In the genomic region with DNA sequence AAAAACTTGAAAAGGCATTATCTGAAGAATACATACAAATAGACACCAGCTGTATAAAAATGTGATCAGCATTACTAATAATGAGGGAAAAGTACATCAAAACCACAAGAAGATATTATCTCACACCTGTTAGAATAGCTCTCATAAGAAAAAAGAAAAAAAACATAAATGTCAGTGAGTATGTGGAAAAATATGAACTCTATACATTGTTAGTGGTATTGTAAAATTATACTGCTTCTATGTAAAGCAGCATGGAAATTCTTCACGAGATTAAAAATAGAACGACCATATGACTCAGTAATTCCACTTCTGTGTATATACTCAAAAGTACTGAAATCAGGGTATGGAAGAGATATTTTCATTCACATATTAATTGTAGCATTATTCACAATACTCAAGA, we compare ENCODE assay signal across 29 cellular contexts.
"Had no signal": no experiment of that assay in that cellular context is flagged by ENCODE, and none has a peak within 500 bp of the region (broad histone marks: within the 10 kb centered on the region; RNA-seq: fewer than 3 reads in every experiment).

No MANE protein-coding gene starts in this region.

- ATAC-seq: activated CD4-positive, alpha-beta T cell treated with anti-CD3 and anti-CD28 coated beads for 36 hours; activated CD8-positive, alpha-beta memory T cell treated with anti-CD3 and anti-CD28 coated beads, Interleukin-2, amount 10 ng/mL, durations not matched to agents 7 days and 5 days; activated CD8-positive, alpha-beta T cell treated with anti-CD3 and anti-CD28 coated beads, Interleukin-2, amount 10 ng/mL, durations not matched to agents 7 days and 5 days; body of pancreas had no signal

- H3K4me3 ChIP-seq: adrenal gland, body of pancreas, breast epithelium had no signal

- H3K27ac ChIP-seq: adrenal gland, body of pancreas, brain microvascular endothelial cell, breast epithelium, VCaP had no signal

- H3K36me3 ChIP-seq: adrenal gland, brain microvascular endothelial cell, breast epithelium had no signal

- H3K9me3 ChIP-seq: adrenal gland, body of pancreas had no signal

- H3K4me1 ChIP-seq: adrenal gland, body of pancreas, breast epithelium had no signal

- H3K27me3 ChIP-seq: adrenal gland, body of pancreas, brain microvascular endothelial cell, breast epithelium had no signal

- DNase-seq: activated B cell treated with CpG ODN at 0.5 μM for 24 hours; activated CD4-positive, alpha-beta memory T cell treated with anti-CD3 and anti-CD28 coated beads, Interleukin-2, amount 10 ng/mL, durations not matched to agents 7 days and 5 days; activated CD4-positive, alpha-beta T cell treated with anti-CD3 and anti-CD28 coated beads for 1 hour; activated CD4-positive, alpha-beta T cell treated with anti-CD3 and anti-CD28 coated beads for 36 hours; activated CD4-positive, alpha-beta T cell treated with anti-CD3 and anti-CD28 coated beads for 48 hours; activated CD4-positive, alpha-beta T cell treated with anti-CD3 and anti-CD28 coated beads, Interleukin-2, amount 10 ng/mL, durations not matched to agents 7 days and 5 days; activated CD4-positive, alpha-beta T cell treated with anti-CD3 and anti-CD28 coated beads, Interleukin-2, amount 50 U/mL, for 48 hours; activated CD8-positive, alpha-beta memory T cell treated with anti-CD3 and anti-CD28 coated beads for 24 hours; activated CD8-positive, alpha-beta memory T cell treated with anti-CD3 and anti-CD28 coated beads, Interleukin-2, amount 10 ng/mL, durations not matched to agents 7 days and 5 days; activated CD8-positive, alpha-beta memory T cell treated with anti-CD3 and anti-CD28 coated beads, Interleukin-2, amount 50 U/mL, for 48 hours; activated CD8-positive, alpha-beta T cell treated with anti-CD3 and anti-CD28 coated beads, Interleukin-2, amount 10 ng/mL, durations not matched to agents 7 days and 5 days; activated effector memory CD4-positive, alpha-beta T cell treated with Interleukin-2 at 50 U/mL for 16 hours; activated gamma-delta T cell; activated naive CD4-positive, alpha-beta T cell treated with anti-CD3 and anti-CD28 coated beads, Interleukin-2, amount 10 ng/mL, durations not matched to agents 7 days and 5 days; activated naive CD4-positive, alpha-beta T cell treated with Interleukin-2 at 50 U/mL for 16 hours; activated naive CD8-positive, alpha-beta T cell treated with anti-CD3 and anti-CD28 coated beads, Interleukin-2, amount 10 ng/mL, durations not matched to agents 7 days and 5 days; activated T-cell treated with anti-CD3 and anti-CD28 coated beads, Interleukin-2, amount 50 U/mL, for 24 hours; activated T-cell treated with anti-CD3 and anti-CD28 coated beads, Interleukin-2, amount 50 U/mL, for 48 hours; adrenal gland; amniotic stem cell; aorta; body of pancreas; brain microvascular endothelial cell; central memory CD4-positive, alpha-beta T cell; T-helper 1 cell; T-helper 2 cell; T-helper 9 cell had no signal
